8 cellular contexts compared by ENCODE assay signal in the genomic region with DNA sequence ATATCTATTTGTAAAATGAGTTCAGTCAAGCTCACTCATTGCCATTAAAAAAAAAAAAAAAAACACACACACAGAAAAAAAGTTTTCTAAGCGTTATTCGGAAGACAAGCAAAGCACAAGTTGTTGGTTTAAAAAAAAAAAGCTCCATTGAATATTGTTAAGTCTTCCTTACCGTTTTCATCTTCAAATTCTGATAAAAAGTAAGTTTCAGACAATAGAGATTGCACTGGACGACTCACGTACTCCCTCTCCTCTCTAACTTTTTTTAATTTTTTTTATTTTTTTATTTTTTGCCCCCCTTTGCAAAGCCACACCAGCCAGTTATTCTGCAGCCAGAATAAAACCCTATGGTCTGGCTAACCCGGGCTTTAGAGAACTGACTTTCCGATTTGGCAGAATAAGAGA. TPM values are rescaled to one million over a fixed set of nuclear protein-coding genes. Genes with fewer than 3 reads are reported as not detected.
A peak's percentile ranks its signal among the peaks of the same experiment; 100 is the strongest.
DNase-seq lines count a peak whose midpoint lies in the region; ATAC-seq and TF ChIP-seq lines count a peak whose summit lies in the region.

No MANE protein-coding gene starts in this region.

- CTCF ChIA-PET in Calu3 (lab: Charles Lee) (interaction anchor here (0.6 to 1.3 kb wide), 2 partner anchors 53 to 670 kb away, joined by 3 to 5 read pairs; no protein-coding TSS in a partner anchor), SK-N-SH (lab: Yijun Ruan, JAX) (interaction anchor here (1.0 to 5.7 kb wide), 7 partner anchors 12 to 846 kb away, joined by 3 to 53 read pairs (median 3); no protein-coding TSS in a partner anchor)

- peaks cover 51% of the 10 kb centered on the region for H3K79me2 ChIP-seq in SK-N-SH (ENCODE audit: insufficient read depth)

- H3K9me3 Mint-ChIP-seq in Calu3 (ENCODE audit: low read depth, unreplicated experiment), result no peaks in the 10 kb centered on the region
- no peaks in the 10 kb centered on the region for H3K9me3 Mint-ChIP-seq in stimulated activated effector memory CD8-positive, alpha-beta T cell treated with anti-CD3 and anti-CD28 coated beads, Interleukin-12 subunit alpha, Interleukin-12 subunit beta, amount 100 ng/mL, for 72 hours

- H3F3A ChIP-seq in SK-N-SH (replicated peaks; ENCODE audit: insufficient read depth), result peaks cover 37% of the 10 kb centered on the region

- peak overlapping the region; percentile 93 for H3K9ac ChIP-seq in SK-N-SH

- no peak for TF ChIP-seq EP300 in SK-N-SH (IDR thresholded peaks at IDR 0.05; ENCODE audit: borderline replicate concordance in 1 of 2, low read depth in 1 of 2, low read length in 1 of 2)

- POLR2A ChIA-PET in SK-N-SH (lab: Yijun Ruan, JAX), result no interaction called here

- H3K9me3 ChIP-seq in HAP-1 (no peaks in the 10 kb centered on the region), SK-N-SH (no peaks in the 10 kb centered on the region), right atrium auricular region (no peaks in the 10 kb centered on the region)

- peak overlapping the region; percentile 28 for H3K27ac Mint-ChIP-seq in Calu3 (ENCODE audit: unreplicated experiment)
- H3K27ac Mint-ChIP-seq in stimulated activated effector memory CD8-positive, alpha-beta T cell treated with anti-CD3 and anti-CD28 coated beads, Interleukin-12 subunit alpha, Interleukin-12 subunit beta, amount 100 ng/mL, for 72 hours, result peak overlapping the region; percentile 74

- H3K4me3 Mint-ChIP-seq in Calu3 (ENCODE audit: low read depth, unreplicated experiment), result no peak overlapping the region
- no peak overlapping the region for H3K4me3 Mint-ChIP-seq in stimulated activated effector memory CD8-positive, alpha-beta T cell treated with anti-CD3 and anti-CD28 coated beads, Interleukin-12 subunit alpha, Interleukin-12 subunit beta, amount 100 ng/mL, for 72 hours

- H3K4me1 ChIP-seq in HAP-1 (peaks cover 11% of the 10 kb centered on the region), SK-N-SH (ENCODE audit: control insufficient read depth in 1 of 2, insufficient read depth in 2 of 2, low read depth in 1 of 2, low read length in 1 of 2) (peaks cover 0 to 12% of the 10 kb centered on the region in 2 experiments; a peak in 1 of 4 replicates), right atrium auricular region (peaks cover 0 to 18% of the 10 kb centered on the region in 2 donors)

- BruUV-seq in Calu3 (replicated peaks; lab: Mats Ljungman, UMichigan), result no TSS peak

- in situ Hi-C loops in HAP-1 (cut with MboI; ENCODE audit: low sequenced_read_pairs), result loop anchor here (10.0 to 25.0 kb wide), 3 partner anchors 394 to 666 kb away; no protein-coding TSS in a partner anchor

- WGBS in SK-N-SH (ENCODE audit: low lambda C conversion rate), result 2% methylated on average over 7 of the region's 7 CpGs

- peak overlapping the region; percentile 97 for H3K4me2 ChIP-seq in SK-N-SH

- H2AFZ ChIP-seq in SK-N-SH (ENCODE audit: low read depth), result 0 out of 2 replicates have a peak overlapping the region, but pooled peaks have one; percentile 75

- no peaks in the 10 kb centered on the region for H3K9me2 ChIP-seq in SK-N-SH

- no peak for TF ChIP-seq CTCF in Calu3 (IDR thresholded peaks at IDR 0.05; ENCODE audit: unreplicated experiment)
- TF ChIP-seq CTCF in SK-N-SH (IDR thresholded peaks at IDR 0.05), result no peak
- TF ChIP-seq CTCF in right atrium auricular region (IDR thresholded peaks at IDR 0.05), result no peak
- TF ChIP-seq CTCF in GM10266 (IDR thresholded peaks at IDR 0.05; ENCODE audit: control insufficient read depth, insufficient read depth, low read depth, missing control alignments), result no peak

- peak; percentile 38 for ATAC-seq in stimulated activated effector memory CD8-positive, alpha-beta T cell treated with anti-CD3 and anti-CD28 coated beads, Interleukin-12 subunit alpha, Interleukin-12 subunit beta, amount 100 ng/mL, for 72 hours

- H3K27me3 ChIP-seq in HAP-1 (ENCODE audit: low read depth) (0 out of 2 replicates have a peak, but pooled peaks cover 4% of the 10 kb centered on the region), SK-N-SH (ENCODE audit: insufficient read depth) (no peaks in the 10 kb centered on the region), right atrium auricular region (no peaks in the 10 kb centered on the region)

- H3K36me3 Mint-ChIP-seq in Calu3 (ENCODE audit: insufficient read depth, unreplicated experiment), result peaks cover 23% of the 10 kb centered on the region
- H3K36me3 Mint-ChIP-seq in stimulated activated effector memory CD8-positive, alpha-beta T cell treated with anti-CD3 and anti-CD28 coated beads, Interleukin-12 subunit alpha, Interleukin-12 subunit beta, amount 100 ng/mL, for 72 hours, result peaks cover 6% of the 10 kb centered on the region

- no peak for TF ChIP-seq RAD21 in SK-N-SH (IDR thresholded peaks at IDR 0.05; ENCODE audit: low read length)

- DNase-seq in Calu3, result no peak
- DNase-seq in HAP-1 (ENCODE audit: low spot score in 2 of 2), result no peak
- DNase-seq in SK-N-SH, result peak; percentile 16
- DNase-seq in right atrium auricular region (ENCODE audit: low spot score), result no peak
- DNase-seq in stimulated activated effector memory CD8-positive, alpha-beta T cell treated with anti-CD3 and anti-CD28 coated beads, Interleukin-12 subunit alpha, Interleukin-12 subunit beta, amount 100 ng/mL, for 72 hours (ENCODE audit: low spot score in 2 of 2), result no peak
- DNase-seq in globus pallidus (ENCODE audit: low spot score), result no peak
- no peak for DNase-seq in GM10266 (ENCODE audit: extremely low spot score)
- DNase-seq in cerebellar nuclear complex (lab: John Stamatoyannopoulos, UW), result no peak

- H4K20me1 ChIP-seq in SK-N-SH (ENCODE audit: insufficient read depth), result no peaks in the 10 kb centered on the region

- no peaks in the 10 kb centered on the region for H3K27me3 Mint-ChIP-seq in Calu3 (ENCODE audit: unreplicated experiment)

- H3K4me3 ChIP-seq in HAP-1 (peak overlapping the region; percentile 31), SK-N-SH (ENCODE audit: low read depth in 2 of 2, low read length in 1 of 2) (peak overlapping the region; percentile 74 to 89), right atrium auricular region (peak overlapping the region; percentile 43 to 57)

- H3K27ac ChIP-seq in SK-N-SH (ENCODE audit: low read depth in 2 of 2, low read length in 1 of 2) (peak overlapping the region; percentile 94 to 97), right atrium auricular region (peak overlapping the region; percentile 85 to 86)

- H3K36me3 ChIP-seq in HAP-1 (replicated peaks) (no peaks in the 10 kb centered on the region), SK-N-SH (replicated peaks in 1 of 2; ENCODE audit: control insufficient read depth in 1 of 2, insufficient read depth in 2 of 2, low read length in 1 of 2) (peaks cover 0 to 8% of the 10 kb centered on the region in 2 experiments), right atrium auricular region (no peaks in the 10 kb centered on the region)

- intact Hi-C loops in Calu3 (cut with micrococcal nuclease; ENCODE audit: unreplicated experiment), result loop anchor here (5.0 kb wide), 4 partner anchors 264 to 689 kb away; no protein-coding TSS in a partner anchor

- H3K4me1 Mint-ChIP-seq in Calu3 (ENCODE audit: low read depth, unreplicated experiment), result no peaks in the 10 kb centered on the region
- peaks cover 20% of the 10 kb centered on the region for H3K4me1 Mint-ChIP-seq in stimulated activated effector memory CD8-positive, alpha-beta T cell treated with anti-CD3 and anti-CD28 coated beads, Interleukin-12 subunit alpha, Interleukin-12 subunit beta, amount 100 ng/mL, for 72 hours

TF ChIP-seq in SK-N-SH, 30 proteins besides CTCF, POLR2A, EP300 and RAD21 (continues in another document):
- TF ChIP-seq SMC3 (IDR thresholded peaks at IDR 0.05; ENCODE audit: low read depth, low read length), result no peak
- TF ChIP-seq, protein P1, sequence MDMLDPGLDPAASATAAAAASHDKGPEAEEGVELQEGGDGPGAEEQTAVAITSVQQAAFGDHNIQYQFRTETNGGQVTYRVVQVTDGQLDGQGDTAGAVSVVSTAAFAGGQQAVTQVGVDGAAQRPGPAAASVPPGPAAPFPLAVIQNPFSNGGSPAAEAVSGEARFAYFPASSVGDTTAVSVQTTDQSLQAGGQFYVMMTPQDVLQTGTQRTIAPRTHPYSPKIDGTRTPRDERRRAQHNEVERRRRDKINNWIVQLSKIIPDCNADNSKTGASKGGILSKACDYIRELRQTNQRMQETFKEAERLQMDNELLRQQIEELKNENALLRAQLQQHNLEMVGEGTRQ (IDR thresholded peaks at IDR 0.05; ENCODE audit: borderline replicate concordance, low read depth, low read length), result no peak
- TF ChIP-seq, protein P2, sequence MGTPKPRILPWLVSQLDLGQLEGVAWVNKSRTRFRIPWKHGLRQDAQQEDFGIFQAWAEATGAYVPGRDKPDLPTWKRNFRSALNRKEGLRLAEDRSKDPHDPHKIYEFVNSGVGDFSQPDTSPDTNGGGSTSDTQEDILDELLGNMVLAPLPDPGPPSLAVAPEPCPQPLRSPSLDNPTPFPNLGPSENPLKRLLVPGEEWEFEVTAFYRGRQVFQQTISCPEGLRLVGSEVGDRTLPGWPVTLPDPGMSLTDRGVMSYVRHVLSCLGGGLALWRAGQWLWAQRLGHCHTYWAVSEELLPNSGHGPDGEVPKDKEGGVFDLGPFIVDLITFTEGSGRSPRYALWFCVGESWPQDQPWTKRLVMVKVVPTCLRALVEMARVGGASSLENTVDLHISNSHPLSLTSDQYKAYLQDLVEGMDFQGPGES (IDR thresholded peaks at IDR 0.05; ENCODE audit: low read depth, low read length), result no peak

RNA-seq across cellular contexts. Expression of a gene that starts 0.5 kb away (rescaled TPM):
- total RNA-seq in Calu3 (2022) (0.86 and 1.2 TPM in 2 replicates), right atrium auricular region (1 to 10 TPM in 1 of 2 donors, under 1 TPM in 1; 0.74 to 2.2 TPM)
- 15.0 and 25.8 TPM in 2 replicates for polyA plus RNA-seq in SK-N-SH (2012; rRNA removed)
- polyA plus RNA-seq in SK-N-SH (2012; cell fraction: cytosol; rRNA removed), result 6.8 and 9.1 TPM in 2 replicates
- polyA plus RNA-seq in SK-N-SH (2012; cell fraction: nucleus; rRNA removed), result 68.1 and 119 TPM in 2 replicates

Comparison
In these comparisons a context has a peak if more than half of its experiments do, and no peak if none do; other contexts are left out.
1. H3K4me3 ChIP-seq: peak in every context shown above with its lines; median percentile 82 in SK-N-SH; 50 in right atrium auricular region; 31 in HAP-1.